In the genomic region with DNA sequence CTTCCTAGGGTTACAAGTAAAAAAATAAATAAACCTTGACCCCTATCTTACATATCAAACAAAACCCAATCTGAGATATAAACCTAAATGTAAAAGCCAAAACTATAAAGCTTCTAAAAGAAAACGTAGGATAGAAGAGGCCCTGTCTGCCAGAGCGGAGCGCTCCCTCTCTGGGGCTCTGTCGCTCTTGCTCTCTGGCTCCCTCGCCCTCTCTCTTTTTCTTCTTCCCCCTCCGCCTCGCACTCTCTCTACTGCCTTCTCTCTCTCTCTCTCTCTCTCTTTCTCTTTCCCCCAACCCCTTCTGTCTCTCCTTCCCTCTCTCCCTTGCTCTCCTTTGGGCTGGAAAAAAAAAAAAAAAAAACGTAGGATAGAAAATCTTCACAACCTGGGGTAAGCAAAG, we compare ENCODE assay signal across 1 cellular context.
TF ChIP-seq lines count a peak whose summit lies in the region.

No MANE protein-coding gene starts in this region.

TF ChIP-seq in GM23338, 12 proteins besides CTCF, POLR2A, EP300 and RAD21 (continued from another document):
- TF ChIP-seq, protein P1, sequence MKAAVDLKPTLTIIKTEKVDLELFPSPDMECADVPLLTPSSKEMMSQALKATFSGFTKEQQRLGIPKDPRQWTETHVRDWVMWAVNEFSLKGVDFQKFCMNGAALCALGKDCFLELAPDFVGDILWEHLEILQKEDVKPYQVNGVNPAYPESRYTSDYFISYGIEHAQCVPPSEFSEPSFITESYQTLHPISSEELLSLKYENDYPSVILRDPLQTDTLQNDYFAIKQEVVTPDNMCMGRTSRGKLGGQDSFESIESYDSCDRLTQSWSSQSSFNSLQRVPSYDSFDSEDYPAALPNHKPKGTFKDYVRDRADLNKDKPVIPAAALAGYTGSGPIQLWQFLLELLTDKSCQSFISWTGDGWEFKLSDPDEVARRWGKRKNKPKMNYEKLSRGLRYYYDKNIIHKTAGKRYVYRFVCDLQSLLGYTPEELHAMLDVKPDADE (IDR thresholded peaks at IDR 0.05): no peak
- TF ChIP-seq, protein P2, sequence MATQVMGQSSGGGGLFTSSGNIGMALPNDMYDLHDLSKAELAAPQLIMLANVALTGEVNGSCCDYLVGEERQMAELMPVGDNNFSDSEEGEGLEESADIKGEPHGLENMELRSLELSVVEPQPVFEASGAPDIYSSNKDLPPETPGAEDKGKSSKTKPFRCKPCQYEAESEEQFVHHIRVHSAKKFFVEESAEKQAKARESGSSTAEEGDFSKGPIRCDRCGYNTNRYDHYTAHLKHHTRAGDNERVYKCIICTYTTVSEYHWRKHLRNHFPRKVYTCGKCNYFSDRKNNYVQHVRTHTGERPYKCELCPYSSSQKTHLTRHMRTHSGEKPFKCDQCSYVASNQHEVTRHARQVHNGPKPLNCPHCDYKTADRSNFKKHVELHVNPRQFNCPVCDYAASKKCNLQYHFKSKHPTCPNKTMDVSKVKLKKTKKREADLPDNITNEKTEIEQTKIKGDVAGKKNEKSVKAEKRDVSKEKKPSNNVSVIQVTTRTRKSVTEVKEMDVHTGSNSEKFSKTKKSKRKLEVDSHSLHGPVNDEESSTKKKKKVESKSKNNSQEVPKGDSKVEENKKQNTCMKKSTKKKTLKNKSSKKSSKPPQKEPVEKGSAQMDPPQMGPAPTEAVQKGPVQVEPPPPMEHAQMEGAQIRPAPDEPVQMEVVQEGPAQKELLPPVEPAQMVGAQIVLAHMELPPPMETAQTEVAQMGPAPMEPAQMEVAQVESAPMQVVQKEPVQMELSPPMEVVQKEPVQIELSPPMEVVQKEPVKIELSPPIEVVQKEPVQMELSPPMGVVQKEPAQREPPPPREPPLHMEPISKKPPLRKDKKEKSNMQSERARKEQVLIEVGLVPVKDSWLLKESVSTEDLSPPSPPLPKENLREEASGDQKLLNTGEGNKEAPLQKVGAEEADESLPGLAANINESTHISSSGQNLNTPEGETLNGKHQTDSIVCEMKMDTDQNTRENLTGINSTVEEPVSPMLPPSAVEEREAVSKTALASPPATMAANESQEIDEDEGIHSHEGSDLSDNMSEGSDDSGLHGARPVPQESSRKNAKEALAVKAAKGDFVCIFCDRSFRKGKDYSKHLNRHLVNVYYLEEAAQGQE (IDR thresholded peaks at IDR 0.05; ENCODE audit: unreplicated experiment): no peak
- no peak for TF ChIP-seq CREB1 (CRISPR knock-in tag; IDR thresholded peaks at IDR 0.05; ENCODE audit: low read depth)
